Comparison of ENCODE assay signal across 11 cellular contexts in genomic region chr6:165988306-165988756, GRCh38.
DNase-seq lines count a peak whose midpoint lies in the region; ATAC-seq and TF ChIP-seq lines count a peak whose summit lies in the region.
"Had no signal": no experiment of that assay in that cellular context is flagged by ENCODE, and none has a peak within 500 bp of the region (broad histone marks: within the 10 kb centered on the region; RNA-seq: fewer than 3 reads in every experiment).

No MANE protein-coding gene starts in this region.

- H3K9me3 Mint-ChIP-seq in HFFc6 (peaks cover 21% of the 10 kb centered on the region), T-cell (no peaks in the 10 kb centered on the region)
- H3K9me3 Mint-ChIP-seq: activated T-cell treated with anti-CD3 and anti-CD28 coated beads, Interleukin-2, amount 50 U/mL, for 72 hours had no signal

- peak; percentile 21 for ATAC-seq in lung (ENCODE audit: insufficient read depth, low FRiP score)
- ATAC-seq in T-cell (replicated peaks in 1 of 4) = no peak
- ATAC-seq in GM21447 (IDR thresholded peaks at IDR 0.05; ENCODE audit: unreplicated experiment) = no peak
- ATAC-seq: activated T-cell treated with anti-CD3 and anti-CD28 coated beads, Interleukin-2, amount 50 U/mL, for 72 hours had no signal

- 1 to 3% methylated on average over 28 to 29 of the region's 29 CpGs for WGBS in lung, 2 donors

- no peak for TF ChIP-seq CTCF in HFFc6 (IDR thresholded peaks at IDR 0.05)
- no peak for TF ChIP-seq CTCF in cardiac fibroblast (IDR thresholded peaks at IDR 0.05; ENCODE audit: low read depth, low read length)
- TF ChIP-seq CTCF in lung (IDR thresholded peaks at IDR 0.05; ENCODE audit: control extremely low read depth, extremely low read depth) = no peak
- TF ChIP-seq CTCF in GM13977 (IDR thresholded peaks at IDR 0.05; ENCODE audit: extremely low read depth, insufficient read depth, missing control alignments) = no peak

- H3K36me3 ChIP-seq in lung (ENCODE audit: control insufficient read depth in 2 of 2, insufficient read depth in 2 of 2, low read length in 2 of 2) = no peaks in the 10 kb centered on the region
- no peaks in the 10 kb centered on the region for H3K36me3 ChIP-seq in subcutaneous abdominal adipose tissue (ENCODE audit: control insufficient read depth in 5 of 5, insufficient read depth in 5 of 5, low read length in 5 of 5)

- in situ Hi-C loops in GM13977 (cut with MboI; ENCODE audit: low pct_unique_long_range_greater_than_20kb, low sequenced_read_pairs, unreplicated experiment) = no loop called here

- H3K4me1 ChIP-seq in lung (ENCODE audit: control insufficient read depth in 2 of 2, insufficient read depth in 2 of 2, low read length in 2 of 2) (peaks cover 0 to 4% of the 10 kb centered on the region in 2 donors), subcutaneous abdominal adipose tissue (ENCODE audit: control insufficient read depth in 5 of 5, insufficient read depth in 5 of 5, low read length in 5 of 5) (peaks cover 0 to 28% (median 22%) of the 10 kb centered on the region in 5 donors)

- H3K27me3 Mint-ChIP-seq in HFFc6 (ENCODE audit: insufficient read depth) = peaks cover 1% of the 10 kb centered on the region
- peaks cover 40 to 62% of the 10 kb centered on the region in 2 donors for H3K27me3 Mint-ChIP-seq in T-cell

- CTCF ChIA-PET in HEK293T (lab: Yijun Ruan, JAX) (no interaction called here), T-cell (lab: Charles Lee) (no interaction called here)

- no peak for DNase-seq in HFFc6
- DNase-seq in cardiac fibroblast (ENCODE audit: low read depth in 2 of 2) = no peak
- DNase-seq in lung (ENCODE audit: low spot score) = no peak
- no peak for DNase-seq in HEK293T (ENCODE audit: extremely low spot score)
- DNase-seq in T-cell = no peak
- no peak for DNase-seq in GM13977 (ENCODE audit: low spot score)
- DNase-seq: activated T-cell treated with anti-CD3 and anti-CD28 coated beads, Interleukin-2, amount 50 U/mL, for 72 hours; NCI-H526 treated with DMSO at 0.1 percent for 48 hours; stimulated activated CD4-positive, alpha-beta T cell treated with anti-CD3 and anti-CD28 coated beads, Interleukin-4, amount 100 ng/mL, for 24 hours had no signal

- no peaks in the 10 kb centered on the region for H3K4me1 Mint-ChIP-seq in HFFc6 (ENCODE audit: low read depth)
- peaks cover 9 to 16% (median 14%) of the 10 kb centered on the region in 3 donors for H3K4me1 Mint-ChIP-seq in T-cell

- H3K9ac ChIP-seq in subcutaneous abdominal adipose tissue (ENCODE audit: low read length in 5 of 5) = no peak overlapping the region

- H3K27ac ChIP-seq in lung (ENCODE audit: low read depth in 1 of 2, low read length in 1 of 2) (no peak overlapping the region), subcutaneous abdominal adipose tissue (ENCODE audit: low read depth, low read length) (no peak overlapping the region)

- POLR2A ChIA-PET in HEK293T (lab: Yijun Ruan, JAX) = interaction anchor here (2.5 kb wide), 1 partner anchor 18 kb away, joined by 12 read pairs; no protein-coding TSS in a partner anchor
- POLR2A ChIA-PET in T-cell (lab: Charles Lee) = no interaction called here

- H3K36me3 Mint-ChIP-seq in HFFc6 (ENCODE audit: low read depth) (no peaks in the 10 kb centered on the region), T-cell (no peaks in the 10 kb centered on the region)

- H3K4me3 ChIP-seq in cardiac fibroblast (replicated peaks in 1 of 2; ENCODE audit: low read depth in 2 of 2, low read length in 2 of 2) (peak overlapping the region; percentile 51 to 59), lung (no peak overlapping the region), subcutaneous abdominal adipose tissue (ENCODE audit: low read depth in 1 of 5, low read length in 5 of 5) (peak overlapping the region in 3 of 5 donors; percentile 17 to 56 (median 36))

- H3K27me3 ChIP-seq in lung (ENCODE audit: control insufficient read depth, insufficient read depth) (peaks cover 12% of the 10 kb centered on the region), subcutaneous abdominal adipose tissue (ENCODE audit: control insufficient read depth in 5 of 5, insufficient read depth in 4 of 5, low read length in 5 of 5) (peaks cover 10 to 38% (median 31%) of the 10 kb centered on the region in 5 donors)

- H3K9me3 ChIP-seq in lung (ENCODE audit: control insufficient read depth in 2 of 2, insufficient read depth in 1 of 2, low read length in 1 of 2) (peaks cover 0 to 6% of the 10 kb centered on the region in 2 donors), subcutaneous abdominal adipose tissue (ENCODE audit: control insufficient read depth in 5 of 5, low read length in 5 of 5) (no peaks in the 10 kb centered on the region)

- H3K4me3 Mint-ChIP-seq in HFFc6 = peak overlapping the region; percentile 52; the same call in 1 of the 2 replicates
- H3K4me3 Mint-ChIP-seq in T-cell = no peak overlapping the region

- H3K27ac Mint-ChIP-seq in HFFc6 (no peak overlapping the region), T-cell (no peak overlapping the region)
- H3K27ac Mint-ChIP-seq: activated T-cell treated with anti-CD3 and anti-CD28 coated beads, Interleukin-2, amount 50 U/mL, for 72 hours had no signal

TF ChIP-seq in HEK293T, 16 proteins besides CTCF, POLR2A, EP300 and RAD21:
- TF ChIP-seq SUZ12 (IDR thresholded peaks at IDR 0.05) = no peak
- no peak for TF ChIP-seq FOXM1 (IDR thresholded peaks at IDR 0.05; ENCODE audit: borderline replicate concordance)
- no peak for TF ChIP-seq FOXK2 (IDR thresholded peaks at IDR 0.05)
- TF ChIP-seq NFRKB (IDR thresholded peaks at IDR 0.05) = no peak
- TF ChIP-seq ARNT (IDR thresholded peaks at IDR 0.05) = no peak
- TF ChIP-seq ZNF384 (IDR thresholded peaks at IDR 0.05) = no peak
- TF ChIP-seq FOXA1 (IDR thresholded peaks at IDR 0.05) = no peak
- no peak for TF ChIP-seq SP1 (IDR thresholded peaks at IDR 0.05)
- TF ChIP-seq HDGF (IDR thresholded peaks at IDR 0.05; ENCODE audit: borderline replicate concordance) = no peak
- no peak for TF ChIP-seq PKNOX1 (IDR thresholded peaks at IDR 0.05)
- no peak for TF ChIP-seq LEF1 (IDR thresholded peaks at IDR 0.05; ENCODE audit: borderline replicate concordance)
- no peak for TF ChIP-seq ELF4 (IDR thresholded peaks at IDR 0.05)
- no peak for TF ChIP-seq TARDBP (IDR thresholded peaks at IDR 0.05)
- no peak for TF ChIP-seq L3MBTL2 (conservative IDR thresholded peaks at IDR 0.05)
- TF ChIP-seq BHLHE40 (IDR thresholded peaks at IDR 0.05; ENCODE audit: borderline replicate concordance) = no peak
- no peak for TF ChIP-seq CTBP1 (IDR thresholded peaks at IDR 0.05; ENCODE audit: borderline replicate concordance)
